Comparison of ENCODE assay signal across 15 cellular contexts in the genomic region with DNA sequence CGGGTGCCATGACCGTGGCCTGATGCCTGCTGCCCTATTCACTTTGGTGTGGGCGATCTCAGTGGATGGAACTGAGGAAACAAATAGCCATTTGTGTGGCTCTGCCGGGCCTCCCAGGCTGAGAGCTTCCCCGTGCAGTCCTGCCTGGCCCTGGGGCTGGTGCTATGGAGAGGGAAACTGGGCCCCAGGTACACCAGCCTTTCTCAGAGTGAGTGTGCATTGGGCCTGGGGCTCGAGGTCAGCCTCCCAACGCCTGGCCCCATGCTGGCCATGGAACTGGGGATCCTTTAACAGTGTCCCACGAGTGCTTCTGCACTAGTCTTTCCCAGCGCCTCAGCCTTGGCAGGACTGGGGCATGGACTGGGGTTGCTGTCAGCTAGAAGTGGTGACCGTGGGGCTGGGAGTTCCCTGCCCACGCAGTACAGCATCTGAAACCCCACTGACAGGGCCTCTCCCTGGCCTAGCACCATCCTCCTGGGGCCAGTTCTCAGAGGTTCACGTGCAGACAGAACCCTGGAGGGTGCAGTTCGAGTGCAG. TPM values are rescaled to one million over a fixed set of nuclear protein-coding genes. Genes with fewer than 3 reads are reported as not detected.
A peak's percentile ranks its signal among the peaks of the same experiment; 100 is the strongest.
DNase-seq lines count a peak whose midpoint lies in the region; ATAC-seq and TF ChIP-seq lines count a peak whose summit lies in the region.
"Had no signal": no experiment of that assay in that cellular context is flagged by ENCODE, and none has a peak within 500 bp of the region (broad histone marks: within the 10 kb centered on the region; RNA-seq: fewer than 3 reads in every experiment).

No MANE protein-coding gene starts in this region.

- DNase-seq in activated CD4-positive, alpha-beta T cell treated with anti-CD3 and anti-CD28 coated beads, Interleukin-2, amount 10 ng/mL, durations not matched to agents 24 days and 14 days = no peak
- no peak for DNase-seq in activated CD4-positive, alpha-beta T cell treated with anti-CD3 and anti-CD28 coated beads for 1 hour
- DNase-seq in SK-MEL-5 (ENCODE audit: low read depth, low spot score) = peak; percentile 44
- DNase-seq in immature natural killer cell = no peak
- no peak for DNase-seq in G401 (ENCODE audit: low spot score)
- DNase-seq in chondrocyte (ENCODE audit: low spot score) = no peak
- DNase-seq: 8988T; dermis blood vessel endothelial cell; DMS79 treated with DMSO at 0.1 percent for 48 hours; NCI-H146; SJCRH30; stimulated activated CD4-positive, alpha-beta T cell treated with anti-CD3 and anti-CD28 coated beads, Interleukin-4, amount 100 ng/mL, for 1 hour had no signal

- H3K27me3 ChIP-seq in skeletal muscle tissue (ENCODE audit: control insufficient read depth in 3 of 3, insufficient read depth in 3 of 3, low read length in 3 of 3) = no peaks in the 10 kb centered on the region
- H3K27me3 ChIP-seq: ovary, SJCRH30 had no signal

- no peaks in the 10 kb centered on the region for H3K9me3 Mint-ChIP-seq in activated CD4-positive, alpha-beta T cell treated with anti-CD3 and anti-CD28 coated beads, Interleukin-2, amount 10 ng/mL, durations not matched to agents 24 days and 14 days
- H3K9me3 Mint-ChIP-seq in immature natural killer cell (peaks cover 0 to 2% (median 0%) of the 10 kb centered on the region in 6 donors), chondrocyte (ENCODE audit: low read depth) (no peaks in the 10 kb centered on the region)

- intact Hi-C loops in activated CD4-positive, alpha-beta T cell treated with anti-CD3 and anti-CD28 coated beads, Interleukin-2, amount 10 ng/mL, durations not matched to agents 24 days and 14 days (cut with micrococcal nuclease) = no loop called here

- peak overlapping the region; percentile 84 for H3K27ac ChIP-seq in skeletal muscle tissue (ENCODE audit: low read depth, low read length)
- H3K27ac ChIP-seq: ovary, SJCRH30 had no signal

- peak overlapping the region in 2 of 3 donors; percentile 27 to 29 for H3K4me3 ChIP-seq in skeletal muscle tissue (ENCODE audit: low read length in 3 of 3)
- H3K4me3 ChIP-seq: ovary, SJCRH30 had no signal

- peak overlapping the region; percentile 37 for H3K27ac Mint-ChIP-seq in activated CD4-positive, alpha-beta T cell treated with anti-CD3 and anti-CD28 coated beads, Interleukin-2, amount 10 ng/mL, durations not matched to agents 24 days and 14 days
- peak overlapping the region; percentile 95 to 100 (median 98) for H3K27ac Mint-ChIP-seq in immature natural killer cell
- no peak overlapping the region for H3K27ac Mint-ChIP-seq in chondrocyte (ENCODE audit: unreplicated experiment)

- peaks cover 25 to 28% (median 27%) of the 10 kb centered on the region in 3 donors for H3K36me3 ChIP-seq in skeletal muscle tissue (ENCODE audit: control insufficient read depth in 3 of 3, insufficient read depth in 3 of 3, low read length in 3 of 3)
- H3K36me3 ChIP-seq: ovary, SJCRH30 had no signal

- H3K4me1 Mint-ChIP-seq in activated CD4-positive, alpha-beta T cell treated with anti-CD3 and anti-CD28 coated beads, Interleukin-2, amount 10 ng/mL, durations not matched to agents 24 days and 14 days = peaks cover 47% of the 10 kb centered on the region
- H3K4me1 Mint-ChIP-seq in immature natural killer cell = peaks cover 88 to 93% of the 10 kb centered on the region in 2 donors
- H3K4me1 Mint-ChIP-seq in chondrocyte (ENCODE audit: low read depth) = peaks cover 28% of the 10 kb centered on the region

- ATAC-seq in GM19324 (IDR thresholded peaks at IDR 0.05; ENCODE audit: low FRiP score, unreplicated experiment) = no peak

- H3K9me3 ChIP-seq in skeletal muscle tissue (ENCODE audit: control insufficient read depth in 3 of 3, low read length in 3 of 3) = no peaks in the 10 kb centered on the region
- H3K9me3 ChIP-seq: ovary, SJCRH30 had no signal

- H3K9ac ChIP-seq in skeletal muscle tissue (ENCODE audit: low read depth in 1 of 3, low read length in 3 of 3) = peak overlapping the region in 2 of 3 donors; percentile 66 to 77

- H3K4me3 Mint-ChIP-seq in activated CD4-positive, alpha-beta T cell treated with anti-CD3 and anti-CD28 coated beads, Interleukin-2, amount 10 ng/mL, durations not matched to agents 24 days and 14 days = no peak overlapping the region
- H3K4me3 Mint-ChIP-seq in immature natural killer cell = peak overlapping the region; percentile 75 to 85 (median 78)
- H3K4me3 Mint-ChIP-seq in chondrocyte (ENCODE audit: unreplicated experiment) = no peak overlapping the region

- TF ChIP-seq CTCF in chondrocyte (IDR thresholded peaks at IDR 0.05) = no peak

- no peaks in the 10 kb centered on the region for H3K27me3 Mint-ChIP-seq in activated CD4-positive, alpha-beta T cell treated with anti-CD3 and anti-CD28 coated beads, Interleukin-2, amount 10 ng/mL, durations not matched to agents 24 days and 14 days
- H3K27me3 Mint-ChIP-seq in immature natural killer cell (ENCODE audit: low read depth in 3 of 3) (peaks cover 31 to 61% (median 59%) of the 10 kb centered on the region in 3 donors), chondrocyte (ENCODE audit: low read depth) (no peaks in the 10 kb centered on the region)

- peaks cover 52% of the 10 kb centered on the region for H3K36me3 Mint-ChIP-seq in activated CD4-positive, alpha-beta T cell treated with anti-CD3 and anti-CD28 coated beads, Interleukin-2, amount 10 ng/mL, durations not matched to agents 24 days and 14 days (ENCODE audit: low read depth)
- H3K36me3 Mint-ChIP-seq in immature natural killer cell = peaks cover 15 to 56% (median 27%) of the 10 kb centered on the region in 3 donors
- H3K36me3 Mint-ChIP-seq in chondrocyte (ENCODE audit: low read depth) = peaks cover 14% of the 10 kb centered on the region

- peaks cover 91 to 99% (median 95%) of the 10 kb centered on the region in 3 donors for H3K4me1 ChIP-seq in skeletal muscle tissue (ENCODE audit: control insufficient read depth in 3 of 3, insufficient read depth in 3 of 3, low read length in 3 of 3)
- H3K4me1 ChIP-seq: SJCRH30 had no signal

- in situ Hi-C loops in SK-MEL-5 (cut with HindIII; ENCODE audit: low pct_unique_long_range_greater_than_20kb, low sequenced_read_pairs) = no loop called here
- in situ Hi-C loops in G401 (cut with HindIII; ENCODE audit: low sequenced_read_pairs) = no loop called here

RNA-seq across cellular contexts. Expression of a gene that starts 10.5 kb away (rescaled TPM):
- total RNA-seq in activated CD4-positive, alpha-beta T cell treated with anti-CD3 and anti-CD28 coated beads, Interleukin-2, amount 10 ng/mL, durations not matched to agents 24 days and 14 days = 24.0 and 26.7 TPM in 2 replicates
- 12.6 and 13.9 TPM in 2 replicates for total RNA-seq in SK-MEL-5 (2014; rRNA removed; shearing (Covaris generic))
- polyA plus RNA-seq in SK-MEL-5 (2015; cell fraction: cytosol; rRNA removed) = 27.3 and 27.5 TPM in 2 replicates
- polyA plus RNA-seq in SK-MEL-5 (2015; cell fraction: nucleus; rRNA removed) = 17.7 and 28.5 TPM in 2 replicates
- polyA plus RNA-seq in immature natural killer cell = 100 to 1,000 TPM; 107 to 244 (median 141) TPM
- total RNA-seq in skeletal muscle tissue (16.7 TPM), chondrocyte (10.1 to 29.4 TPM (median 28.6 TPM) in 3 replicates)
- total RNA-seq in G401 (2014; rRNA removed; shearing (Covaris generic)) = 23.8 and 26.3 TPM in 2 replicates

RNA-seq across cellular contexts. Expression of a gene that starts 39.3 kb away (rescaled TPM):
- total RNA-seq in activated CD4-positive, alpha-beta T cell treated with anti-CD3 and anti-CD28 coated beads, Interleukin-2, amount 10 ng/mL, durations not matched to agents 24 days and 14 days = 41.4 and 41.6 TPM in 2 replicates
- 54.7 and 60.3 TPM in 2 replicates for total RNA-seq in SK-MEL-5 (2014; rRNA removed; shearing (Covaris generic))
- 45.2 and 72.6 TPM in 2 replicates for polyA plus RNA-seq in SK-MEL-5 (2015; cell fraction: cytosol; rRNA removed)
- 29.7 and 57.9 TPM in 2 replicates for polyA plus RNA-seq in SK-MEL-5 (2015; cell fraction: nucleus; rRNA removed)
- polyA plus RNA-seq in immature natural killer cell = 10 to 100 TPM; 32.4 to 68.3 (median 60.3) TPM
- 17.2 TPM for total RNA-seq in skeletal muscle tissue
- 29.9 and 32.0 TPM in 2 replicates for total RNA-seq in G401 (2014; rRNA removed; shearing (Covaris generic))
- total RNA-seq in chondrocyte = 43.7 to 46.9 TPM (median 46.4 TPM) in 3 replicates

Comparison
In these comparisons a context has a peak if more than half of its experiments do, and no peak if none do; other contexts are left out.
1. H3K4me3 Mint-ChIP-seq: peak in immature natural killer cell (5 of 5); none in activated CD4-positive, alpha-beta T cell treated with anti-CD3 and anti-CD28 coated beads, Interleukin-2, amount 10 ng/mL, durations not matched to agents 24 days and 14 days (single experiment) and chondrocyte (single experiment).